Comparison of ENCODE assay signal across 21 cellular contexts in genomic region chrX:19152762-19153161, GRCh38. TPM values are rescaled to one million over a fixed set of nuclear protein-coding genes. Genes with fewer than 3 reads are reported as not detected.
DNase-seq lines count a peak whose midpoint lies in the region; ATAC-seq, FAIRE-seq and TF ChIP-seq lines count a peak whose summit lies in the region.
"Had no signal": no experiment of that assay in that cellular context is flagged by ENCODE, and none has a peak within 500 bp of the region (broad histone marks: within the 10 kb centered on the region; RNA-seq: fewer than 3 reads in every experiment).

No MANE protein-coding gene starts in this region.

- no peaks in the 10 kb centered on the region for H3K9me3 ChIP-seq in PC-3 (ENCODE audit: low read length)
- H3K9me3 ChIP-seq: SK-N-SH had no signal

- intact Hi-C loops in PC-3 (cut with micrococcal nuclease): no loop called here

- DNase-seq in H4 (ENCODE audit: low spot score) (peak; percentile 9), PC-3 (peak; percentile 69), bronchial epithelial cell (ENCODE audit: low read depth) (peak; percentile 74), renal cortical epithelial cell (ENCODE audit: low read depth) (peak; percentile 57), dermis blood vessel endothelial cell (no peak), kidney glomerular epithelial cell (lab: John Stamatoyannopoulos, UW) (no peak)
- no peak for DNase-seq in T-helper 2 cell treated with Interferon-gamma antibody and Interleukin-4, amounts not matched to agents 5 μg/mL and 100 μg/mL, for 36 hours (ENCODE audit: low spot score)
- DNase-seq: Calu3; CD4-positive, alpha-beta T cell; DMS79; GDM1; H7; Karpas-422; MV-4-11; NCI-H1436; NCI-H2227 treated with DMSO at 0.1 percent for 48 hours; NCI-H526; OCI-M1; SK-N-SH had no signal

- POLR2A ChIA-PET in PC-3 (lab: Charles Lee; ENCODE audit: unreplicated experiment): no interaction called here

- H3F3A ChIP-seq in PC-3 (ENCODE audit: low read length, unreplicated experiment): no peaks in the 10 kb centered on the region

- no peak overlapping the region for H3K4me3 Mint-ChIP-seq in T-helper 2 cell treated with Interferon-gamma antibody and Interleukin-4, amounts not matched to agents 5 μg/mL and 100 μg/mL, for 36 hours
- H3K4me3 Mint-ChIP-seq: B cell; CD4-positive, alpha-beta T cell had no signal

- CTCF ChIA-PET in PC-3 (lab: Charles Lee): no interaction called here

- H3K9me3 Mint-ChIP-seq in T-helper 2 cell treated with Interferon-gamma antibody and Interleukin-4, amounts not matched to agents 5 μg/mL and 100 μg/mL, for 36 hours: no peaks in the 10 kb centered on the region
- H3K9me3 Mint-ChIP-seq: CD4-positive, alpha-beta T cell had no signal

- no peaks in the 10 kb centered on the region for H4K20me1 ChIP-seq in PC-3 (ENCODE audit: low read length)

- no peaks in the 10 kb centered on the region for H3K36me3 Mint-ChIP-seq in T-helper 2 cell treated with Interferon-gamma antibody and Interleukin-4, amounts not matched to agents 5 μg/mL and 100 μg/mL, for 36 hours (ENCODE audit: low read depth)

- no peaks in the 10 kb centered on the region for H3K27me3 ChIP-seq in PC-3 (ENCODE audit: low read length)
- H3K27me3 ChIP-seq in bronchial epithelial cell (ENCODE audit: control insufficient read depth, insufficient read depth, low read length): no peaks in the 10 kb centered on the region

- ATAC-seq in PC-3: peak; percentile 62
- ATAC-seq: Right ventricle myocardium inferior had no signal

- H3K4me3 ChIP-seq in PC-3 (ENCODE audit: low read length) (no peak overlapping the region), bronchial epithelial cell (ENCODE audit: low read depth, low read length) (no peak overlapping the region)

- no peak for FAIRE-seq in bronchial epithelial cell (lab: Jason Lieb, UNC)

- H3K27ac Mint-ChIP-seq in T-helper 2 cell treated with Interferon-gamma antibody and Interleukin-4, amounts not matched to agents 5 μg/mL and 100 μg/mL, for 36 hours: no peak overlapping the region
- H3K27ac Mint-ChIP-seq: B cell; CD4-positive, alpha-beta T cell had no signal

- no peak for TF ChIP-seq CTCF in PC-3 (conservative IDR thresholded peaks at IDR 0.05; ENCODE audit: low read depth, low read length)
- no peak for TF ChIP-seq CTCF in bronchial epithelial cell (IDR thresholded peaks at IDR 0.05; ENCODE audit: insufficient read depth, low read length, severe bottlenecking)

- no peaks in the 10 kb centered on the region for H3K36me3 ChIP-seq in PC-3 (ENCODE audit: low read depth, low read length)
- no peaks in the 10 kb centered on the region for H3K36me3 ChIP-seq in bronchial epithelial cell (ENCODE audit: control insufficient read depth, insufficient read depth, low read length)

- no peak overlapping the region for H3K9ac ChIP-seq in PC-3 (ENCODE audit: low read length)
- H3K9ac ChIP-seq: SK-N-SH had no signal

- BruUV-seq in PC-3 (replicated peaks; lab: Mats Ljungman, UMichigan): no TSS peak

- H3K27me3 Mint-ChIP-seq in T-helper 2 cell treated with Interferon-gamma antibody and Interleukin-4, amounts not matched to agents 5 μg/mL and 100 μg/mL, for 36 hours (ENCODE audit: low read depth): no peaks in the 10 kb centered on the region
- H3K27me3 Mint-ChIP-seq: B cell had no signal

- H3K79me2 ChIP-seq in PC-3 (ENCODE audit: low read length): no peaks in the 10 kb centered on the region

- no peaks in the 10 kb centered on the region for H3K9me2 ChIP-seq in PC-3 (replicated peaks; ENCODE audit: low read length)
- H3K9me2 ChIP-seq: SK-N-SH had no signal

- no peak overlapping the region for H3K4me2 ChIP-seq in PC-3 (ENCODE audit: low read length)
- H3K4me2 ChIP-seq: SK-N-SH had no signal

- H3K27ac ChIP-seq in PC-3 (ENCODE audit: low read length): no peak overlapping the region

- no peak overlapping the region for H2AFZ ChIP-seq in PC-3 (ENCODE audit: low read length)

- H3K4me1 ChIP-seq in PC-3 (ENCODE audit: insufficient read depth, low read length): peaks cover 8% of the 10 kb centered on the region; the same call in 1 of the 2 replicates

- no peaks in the 10 kb centered on the region for H3K4me1 Mint-ChIP-seq in T-helper 2 cell treated with Interferon-gamma antibody and Interleukin-4, amounts not matched to agents 5 μg/mL and 100 μg/mL, for 36 hours (ENCODE audit: low read depth)
- H3K4me1 Mint-ChIP-seq: B cell had no signal

RNA-seq across cellular contexts. Expression of gene ADGRG2, which starts 30.5 kb away (rescaled TPM):
- 0.58 and 1.2 TPM in 2 replicates for total RNA-seq in H4 (2014; rRNA removed; shearing (Covaris generic))
- 1.1 and 1.4 TPM in 2 replicates for total RNA-seq in PC-3 (2014; rRNA removed)
- total RNA-seq in bronchial epithelial cell: 0.13 and 0.26 TPM in 2 replicates
- 0.15 TPM in 1 of 2 replicates, not detected in the other for total RNA-seq in renal cortical epithelial cell
- not detected in 2 replicates for total RNA-seq in dermis blood vessel endothelial cell
- total RNA-seq: B cell; CD4-positive, alpha-beta T cell had no signal

Comparison
In these comparisons a context has a peak if more than half of its experiments do, and no peak if none do; other contexts are left out.
1. DNase-seq: peak in H4 (single experiment), PC-3 (single experiment), bronchial epithelial cell (single experiment) and renal cortical epithelial cell (single experiment); none in dermis blood vessel endothelial cell (single experiment), kidney glomerular epithelial cell (single experiment) and T-helper 2 cell treated with Interferon-gamma antibody and Interleukin-4, amounts not matched to agents 5 μg/mL and 100 μg/mL, for 36 hours (single experiment).